In genomic region chr10:55500931-55501559, GRCh38 we compare ENCODE assay signal across 8 cellular contexts.
A peak's percentile ranks its signal among the peaks of the same experiment; 100 is the strongest.
DNase-seq lines count a peak whose midpoint lies in the region; ATAC-seq, FAIRE-seq and TF ChIP-seq lines count a peak whose summit lies in the region.

No MANE protein-coding gene starts in this region.

- no peaks in the 10 kb centered on the region for H3K4me1 Mint-ChIP-seq in glutamatergic neuron (ENCODE audit: low read depth, unreplicated experiment)

- H2AFZ ChIP-seq in PC-3 (ENCODE audit: low read length), result no peak overlapping the region

- H3K9ac ChIP-seq in PC-3 (ENCODE audit: low read length), result no peak overlapping the region

- TF ChIP-seq CTCF in PC-3 (conservative IDR thresholded peaks at IDR 0.05; ENCODE audit: low read depth, low read length) (peak; percentile 90), glutamatergic neuron (IDR thresholded peaks at IDR 0.05; ENCODE audit: partially characterized antibody, unreplicated experiment) (peak; percentile 59)

- H3K9me2 ChIP-seq in PC-3 (replicated peaks; ENCODE audit: low read length), result no peaks in the 10 kb centered on the region

- no peaks in the 10 kb centered on the region; the same call in 1 of the 2 replicates for H3K9me3 ChIP-seq in PC-3 (ENCODE audit: low read length)

- intact Hi-C loops in PC-3 (cut with micrococcal nuclease), result loop anchor here (1.0 to 5.0 kb wide), 3 partner anchors 89 to 410 kb away; no protein-coding TSS in a partner anchor

- no peaks in the 10 kb centered on the region for H3K4me1 ChIP-seq in PC-3 (ENCODE audit: insufficient read depth, low read length)

- no peaks in the 10 kb centered on the region for H3F3A ChIP-seq in PC-3 (ENCODE audit: low read length, unreplicated experiment)

- no peaks in the 10 kb centered on the region for H3K27me3 ChIP-seq in PC-3 (ENCODE audit: low read length)

- ATAC-seq in HG03039 (IDR thresholded peaks at IDR 0.05; ENCODE audit: unreplicated experiment), result peak; percentile 90
- ATAC-seq in PC-3, result peak; percentile 88

- H3K79me2 ChIP-seq in PC-3 (ENCODE audit: low read length), result no peaks in the 10 kb centered on the region

- H3K36me3 ChIP-seq in PC-3 (ENCODE audit: low read depth, low read length), result no peaks in the 10 kb centered on the region

- no peaks in the 10 kb centered on the region for H3K36me3 Mint-ChIP-seq in glutamatergic neuron (ENCODE audit: unreplicated experiment)

- no peaks in the 10 kb centered on the region for H3K9me3 Mint-ChIP-seq in glutamatergic neuron (ENCODE audit: unreplicated experiment)

- no TSS peak for BruUV-seq in PC-3 (replicated peaks; lab: Mats Ljungman, UMichigan)

- no peaks in the 10 kb centered on the region for H4K20me1 ChIP-seq in PC-3 (ENCODE audit: low read length)

- no peaks in the 10 kb centered on the region for H3K27me3 Mint-ChIP-seq in glutamatergic neuron (ENCODE audit: unreplicated experiment)

- H3K4me3 Mint-ChIP-seq in glutamatergic neuron (ENCODE audit: unreplicated experiment), result no peak overlapping the region

- H3K4me2 ChIP-seq in PC-3 (ENCODE audit: low read length), result no peak overlapping the region

- CTCF ChIA-PET in PC-3 (lab: Charles Lee), result no interaction called here

- no peak overlapping the region for H3K27ac ChIP-seq in PC-3 (ENCODE audit: low read length)

- DNase-seq in SIG-M5 treated with dmso at 0.1 percent for 504 hours (lab: John Stamatoyannopoulos, UW; ENCODE audit: unreplicated experiment) (peak; percentile 6), SIG-M5 (lab: John Stamatoyannopoulos, UW) (no peak), PC-3 (peak; percentile 72), glutamatergic neuron (peak; percentile 53), germinal center (ENCODE audit: low spot score) (no peak), NCI-H510A treated with DMSO at 0.1 percent for 48 hours (lab: John Stamatoyannopoulos, UW) (no peak), GM12892 (ENCODE audit: insufficient read length) (no peak)

- H3K27ac Mint-ChIP-seq in glutamatergic neuron (ENCODE audit: unreplicated experiment), result no peak overlapping the region

- TF ChIP-seq POLR2A in GM12892 (IDR thresholded peaks at IDR 0.05; ENCODE audit: low read depth, low read length), result no peak

- no peak for FAIRE-seq in GM12892 (lab: Jason Lieb, UNC)

- H3K4me3 ChIP-seq in PC-3 (ENCODE audit: low read length), result no peak overlapping the region

- POLR2A ChIA-PET in PC-3 (lab: Charles Lee; ENCODE audit: unreplicated experiment), result no interaction called here

Comparison
In these comparisons a context has a peak if more than half of its experiments do, and no peak if none do; other contexts are left out.
1. DNase-seq: peak in SIG-M5 treated with dmso at 0.1 percent for 504 hours (single experiment), PC-3 (single experiment) and glutamatergic neuron (single experiment); none in SIG-M5 (single experiment), germinal center (single experiment), NCI-H510A treated with DMSO at 0.1 percent for 48 hours (single experiment) and GM12892 (single experiment).